26 cellular contexts compared by ENCODE assay signal in the genomic region with DNA sequence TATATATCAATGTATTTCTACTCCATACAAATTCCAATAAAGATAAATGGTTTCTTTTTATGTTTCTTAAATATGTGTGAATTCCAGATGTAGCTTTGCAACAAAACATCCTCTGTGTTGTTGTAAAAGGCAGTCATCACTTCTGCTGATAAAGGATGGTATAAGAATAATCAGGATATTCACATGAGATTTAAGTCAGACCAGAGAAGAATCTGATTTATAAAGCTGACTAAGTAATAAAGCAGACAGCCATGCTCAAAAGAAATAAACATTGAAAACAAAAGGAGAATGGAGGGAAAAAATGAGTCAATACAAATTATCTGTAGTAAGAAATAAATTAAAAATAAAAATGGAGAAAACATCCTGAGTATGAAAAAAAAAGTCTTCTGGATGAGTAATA.
"Had no signal": no experiment of that assay in that cellular context is flagged by ENCODE, and none has a peak within 500 bp of the region (broad histone marks: within the 10 kb centered on the region; RNA-seq: fewer than 3 reads in every experiment).

No MANE protein-coding gene starts in this region.

- H3K9me3 ChIP-seq: esophagus muscularis mucosa, ovary, right atrium auricular region, suprapubic skin, thyroid gland, upper lobe of left lung, uterus had no signal

- ATAC-seq: foreskin keratinocyte; left colon; left ventricle myocardium superior; natural killer cell treated with Interleukin-12 subunit alpha and Interleukin-12 subunit beta and Interleukin-15 and Interleukin-18, amount 100 ng/mL, for 72 hours; stimulated activated effector memory CD8-positive, alpha-beta T cell treated with anti-CD3 and anti-CD28 coated beads, Interleukin-12 subunit alpha, Interleukin-12 subunit beta, amount 100 ng/mL, for 72 hours; stimulated activated naive CD8-positive, alpha-beta T cell treated with anti-CD3 and anti-CD28 coated beads, Interleukin-15, Interleukin-2, amounts not matched to agents 100 U/mL and 50 U/mL, for 24 hours had no signal

- H3K4me1 ChIP-seq: esophagus muscularis mucosa, neural progenitor cell, right atrium auricular region, suprapubic skin, thyroid gland, upper lobe of left lung, uterus had no signal

- H3K79me2 ChIP-seq: hepatocyte had no signal

- H3K27me3 ChIP-seq: esophagus muscularis mucosa, foreskin keratinocyte, hepatocyte, neural progenitor cell, ovary, right atrium auricular region, suprapubic skin, thyroid gland, upper lobe of left lung, uterus had no signal

- H2AFZ ChIP-seq: hepatocyte, neural progenitor cell had no signal

- H3K9ac ChIP-seq: neural progenitor cell had no signal

- H3K27ac ChIP-seq: epithelial cell of prostate, esophagus muscularis mucosa, foreskin keratinocyte, hepatocyte, neural progenitor cell, ovary, right atrium auricular region, suprapubic skin, thyroid gland, upper lobe of left lung, uterus had no signal

- DNase-seq: cortex of kidney; effector memory CD4-positive, alpha-beta T cell; foreskin keratinocyte; head of caudate nucleus; kidney; left colon; left ventricle myocardium superior; mesenchymal stem cell; midbrain; nucleus accumbens; ovary; stimulated activated CD4-positive, alpha-beta T cell treated with anti-CD3 and anti-CD28 coated beads, Interleukin-4, amount 100 ng/mL, for 1 hour; stimulated activated CD8-positive, alpha-beta memory T cell treated with anti-CD3 and anti-CD28 coated beads, Interleukin-4, amount 100 ng/mL, for 48 hours; stimulated activated naive CD8-positive, alpha-beta T cell treated with anti-CD3 and anti-CD28 coated beads, Interleukin-15, Interleukin-2, amounts not matched to agents 100 U/mL and 50 U/mL, for 24 hours; thyroid gland; upper lobe of left lung; uterus had no signal

- H3K4me3 ChIP-seq: esophagus muscularis mucosa, hepatocyte, lung, neural progenitor cell, ovary, right atrium auricular region, suprapubic skin, thyroid gland, upper lobe of left lung, uterus had no signal

- H3K36me3 ChIP-seq: esophagus muscularis mucosa, neural progenitor cell, ovary, right atrium auricular region, suprapubic skin, thyroid gland, upper lobe of left lung, uterus had no signal

- H3K4me2 ChIP-seq: hepatocyte, neural progenitor cell had no signal
